In genomic region chr16:87420401-87421368, GRCh38 we compare ENCODE assay signal across 1 cellular context.
TF ChIP-seq lines count a peak whose summit lies in the region.

No MANE protein-coding gene starts in this region.

TF ChIP-seq in K562, 482 proteins besides CTCF, POLR2A, EP300 and RAD21:
- TF ChIP-seq ETS2 (tag; IDR thresholded peaks at IDR 0.05; ENCODE audit: borderline replicate concordance, poor library complexity, severe bottlenecking) (no peak), ZFX (CRISPR knock-in tag; IDR thresholded peaks at IDR 0.05) (0 out of 2 replicates have a peak, but pooled peaks have one; percentile 15), LCOR (CRISPR knock-in tag; IDR thresholded peaks at IDR 0.05) (no peak), SMARCC2 (IDR thresholded peaks at IDR 0.05; ENCODE audit: low read depth) (no peak), MAFF (IDR thresholded peaks at IDR 0.05; ENCODE audit: low read length) (no peak), CEBPB (tag; IDR thresholded peaks at IDR 0.05) (no peak), BCOR (IDR thresholded peaks at IDR 0.05) (no peak), STAG1 (CRISPR knock-in tag; IDR thresholded peaks at IDR 0.05; ENCODE audit: borderline replicate concordance) (peak; percentile 31; the same call in 1 of the 2 replicates), ZNF766 (CRISPR knock-in tag; conservative IDR thresholded peaks at IDR 0.05) (no peak), OTX1 (CRISPR knock-in tag; IDR thresholded peaks at IDR 0.05) (no peak)
